In genomic region chr5:172878585-172879433, GRCh38 we compare ENCODE assay signal across 11 cellular contexts. TPM values are rescaled to one million over a fixed set of nuclear protein-coding genes. Genes with fewer than 3 reads are reported as not detected.
DNase-seq lines count a peak whose midpoint lies in the region; ATAC-seq and TF ChIP-seq lines count a peak whose summit lies in the region.
"Had no signal": no experiment of that assay in that cellular context is flagged by ENCODE, and none has a peak within 500 bp of the region (broad histone marks: within the 10 kb centered on the region; RNA-seq: fewer than 3 reads in every experiment).

No MANE protein-coding gene starts in this region.

- peak; percentile 22 to 54 for ATAC-seq in left cardiac atrium
- ATAC-seq in gastrocnemius medialis: peak; percentile 72 to 82
- no peak for ATAC-seq in GM19023 (IDR thresholded peaks at IDR 0.05; ENCODE audit: unreplicated experiment)
- no peak for ATAC-seq in GM21447 (IDR thresholded peaks at IDR 0.05; ENCODE audit: unreplicated experiment)
- no peak for ATAC-seq in HG03469 (IDR thresholded peaks at IDR 0.05; ENCODE audit: unreplicated experiment)

- peaks cover 100% of the 10 kb centered on the region for H4K20me1 ChIP-seq in BLaER1

- H3K27ac ChIP-seq in BLaER1 (peak overlapping the region; percentile 66), gastrocnemius medialis (peak overlapping the region; percentile 85 to 98 (median 94))

- H3K9me3 ChIP-seq in BLaER1: no peaks in the 10 kb centered on the region
- H3K9me3 ChIP-seq in gastrocnemius medialis: no peaks in the 10 kb centered on the region

- in situ Hi-C loops in gastrocnemius medialis (cut with MboI; ENCODE audit: low sequenced_read_pairs in 4 of 4): loop anchor here in 1 of 4 donors (10.0 kb wide), 1 partner anchor 104 kb away; the partner anchor contains the start of gene DUSP1

- peak; percentile 23 to 39 for TF ChIP-seq POLR2A in gastrocnemius medialis (IDR thresholded peaks at IDR 0.05)

- H3K36me3 ChIP-seq in BLaER1 (peaks cover 70% of the 10 kb centered on the region), gastrocnemius medialis (no peaks in the 10 kb centered on the region)

- no peaks in the 10 kb centered on the region; the same call in 1 of the 2 replicates for H3K27me3 ChIP-seq in BLaER1
- H3K27me3 ChIP-seq in gastrocnemius medialis: no peaks in the 10 kb centered on the region

- intact Hi-C loops in left cardiac atrium (cut with DNase I) (no loop called here), gastrocnemius medialis (cut with DNase I; ENCODE audit: low total_unique reads) (no loop called here)

- H3K9ac ChIP-seq in BLaER1: no peak overlapping the region

- H3K4me3 ChIP-seq in BLaER1 (no peak overlapping the region), gastrocnemius medialis (peak overlapping the region; percentile 41 to 51 (median 46))

- H3K4me2 ChIP-seq in BLaER1: no peak overlapping the region

- TF ChIP-seq CTCF in gastrocnemius medialis (IDR thresholded peaks at IDR 0.05 in 4 of 5, conservative IDR thresholded peaks at IDR 0.05 in 1 of 5): no peak

- DNase-seq in amniotic epithelial cell (ENCODE audit: low read depth) (peak; percentile 22), left cardiac atrium (no peak), gastrocnemius medialis (peak in 1 of 2 donors; percentile 69), NCI-H82 (lab: John Stamatoyannopoulos, UW) (no peak)
- DNase-seq: activated B cell treated with CpG ODN at 0.5 μM for 24 hours; activated effector memory CD4-positive, alpha-beta T cell treated with Interleukin-2 at 50 U/mL for 16 hours; kidney glomerular epithelial cell had no signal

- peaks cover 54% of the 10 kb centered on the region for H3K4me1 ChIP-seq in BLaER1
- H3K4me1 ChIP-seq in gastrocnemius medialis: peaks cover 31 to 39% of the 10 kb centered on the region in 2 donors

RNA-seq across cellular contexts. Expression of gene ERGIC1, which starts 44.8 kb away (rescaled TPM):
- total RNA-seq in left cardiac atrium: 10 to 100 TPM; 77.3 to 90.8 TPM
- 100 to 1,000 TPM in 1 of 4 donors, 10 to 100 TPM in 3; 54.4 to 108 (median 88.0) TPM for total RNA-seq in gastrocnemius medialis

Comparison
In these comparisons a context has a peak if more than half of its experiments do, and no peak if none do; other contexts are left out.
1. ATAC-seq: peak in left cardiac atrium (2 of 2) and gastrocnemius medialis (2 of 2); none in GM19023 (single experiment), GM21447 (single experiment) and HG03469 (single experiment).